Comparison of ENCODE assay signal across 9 cellular contexts in genomic region chrX:86133761-86134160, GRCh38. TPM values are rescaled to one million over a fixed set of nuclear protein-coding genes. Genes with fewer than 3 reads are reported as not detected.
DNase-seq lines count a peak whose midpoint lies in the region; ATAC-seq and TF ChIP-seq lines count a peak whose summit lies in the region.
"Had no signal": no experiment of that assay in that cellular context is flagged by ENCODE, and none has a peak within 500 bp of the region (broad histone marks: within the 10 kb centered on the region; RNA-seq: fewer than 3 reads in every experiment).

No MANE protein-coding gene starts in this region.

- no peak overlapping the region for H2BK5ac ChIP-seq in mesendoderm (ENCODE audit: low read length)

- no peak overlapping the region for H3K18ac ChIP-seq in mesendoderm (ENCODE audit: low read length)

- H3K4me2 ChIP-seq in mesendoderm (ENCODE audit: low read length), result no peak overlapping the region

- H3K9me3 ChIP-seq in ascending aorta, result no peaks in the 10 kb centered on the region
- H3K9me3 ChIP-seq: ovary had no signal

- H3K27me3 ChIP-seq in ascending aorta, result no peaks in the 10 kb centered on the region
- no peaks in the 10 kb centered on the region for H3K27me3 ChIP-seq in mesendoderm (ENCODE audit: insufficient read depth, low read length, poor library complexity)
- H3K27me3 ChIP-seq: ovary had no signal

- H4K5ac ChIP-seq in mesendoderm (ENCODE audit: low read length), result no peak overlapping the region

- no peaks in the 10 kb centered on the region for H3K79me1 ChIP-seq in mesendoderm (ENCODE audit: low read length)

- H4K8ac ChIP-seq in mesendoderm (ENCODE audit: low read depth, low read length), result no peak overlapping the region

- H3K4me1 ChIP-seq in ascending aorta (no peaks in the 10 kb centered on the region), mesendoderm (ENCODE audit: control insufficient read depth, low read depth, low read length) (no peaks in the 10 kb centered on the region)

- DNase-seq in EL (peak; percentile 2), ascending aorta (ENCODE audit: low spot score in 2 of 2) (no peak), mesendoderm (peak; percentile 7), lower leg skin (ENCODE audit: low spot score in 2 of 2) (no peak), globus pallidus (ENCODE audit: low spot score) (no peak), cortex of kidney (lab: John Stamatoyannopoulos, UW) (no peak)
- no peak for DNase-seq in activated CD4-positive, CD25-positive, alpha-beta regulatory T cell treated with anti-CD3 and anti-CD28 coated beads, Interleukin-2, amount 50 U/mL, for 72 hours
- DNase-seq: ovary had no signal

- no peak overlapping the region for H3K4me3 ChIP-seq in ascending aorta
- no peak overlapping the region for H3K4me3 ChIP-seq in mesendoderm (ENCODE audit: low read length)
- no peak overlapping the region for H3K4me3 ChIP-seq in lower leg skin (ENCODE audit: low read depth, poor library complexity, severe bottlenecking)
- H3K4me3 ChIP-seq: ovary had no signal

- no peaks in the 10 kb centered on the region for H3K36me3 ChIP-seq in ascending aorta
- no peaks in the 10 kb centered on the region for H3K36me3 ChIP-seq in mesendoderm (ENCODE audit: control insufficient read depth, insufficient read depth, low read length)
- H3K36me3 ChIP-seq: ovary had no signal

- intact Hi-C loops in ascending aorta (cut with DNase I), result no loop called here
- intact Hi-C loops in lower leg skin (cut with DNase I; ENCODE audit: low total_unique reads), result no loop called here

- H2BK120ac ChIP-seq in mesendoderm (ENCODE audit: low read depth, low read length), result no peak overlapping the region

- H2BK15ac ChIP-seq in mesendoderm (replicated peaks; ENCODE audit: low read depth), result no peak overlapping the region

- H3K9ac ChIP-seq in mesendoderm (ENCODE audit: low read length), result no peak overlapping the region

- H2AK5ac ChIP-seq in mesendoderm (ENCODE audit: low read length), result no peak overlapping the region

- H3K79me2 ChIP-seq in mesendoderm (ENCODE audit: control insufficient read depth, insufficient read depth, low read length), result no peaks in the 10 kb centered on the region

- no peak overlapping the region for H3K4ac ChIP-seq in mesendoderm (ENCODE audit: low read depth, low read length)

- no CpG with 5 or more reads among the region's 3 CpGs for WGBS in mesendoderm (ENCODE audit: extremely low coverage, insufficient coverage, low lambda C conversion rate)
- WGBS in lower leg skin, 2 donors, result 5 to 15% methylated on average over 3 of the region's 3 CpGs

- H3K27ac ChIP-seq in ascending aorta (no peak overlapping the region), mesendoderm (ENCODE audit: low read depth, low read length) (no peak overlapping the region)
- H3K27ac ChIP-seq: ovary had no signal

- no peak overlapping the region for H3K56ac ChIP-seq in mesendoderm (ENCODE audit: low read length)

- ATAC-seq in HG03159 (IDR thresholded peaks at IDR 0.05; ENCODE audit: unreplicated experiment), result peak; percentile 72

- TF ChIP-seq POLR2A in lower leg skin (IDR thresholded peaks at IDR 0.05), result no peak

- no peak overlapping the region for H3K23ac ChIP-seq in mesendoderm (ENCODE audit: low read length)

- TF ChIP-seq CTCF in ascending aorta (IDR thresholded peaks at IDR 0.05), result peak in 2 of 3 experiments; percentile 47 to 55
- no peak for TF ChIP-seq CTCF in lower leg skin (IDR thresholded peaks at IDR 0.05)

RNA-seq across cellular contexts. Expression of gene DACH2, which starts 14.5 kb away (rescaled TPM):
- total RNA-seq in ascending aorta, result not detected
- polyA plus RNA-seq in mesendoderm (2013, experiment 1 of 2), result 0.76 TPM
- polyA plus RNA-seq in mesendoderm (2013, experiment 2 of 2), result 0.66 TPM
- under 1 TPM in 1 of 4 donors, not detected in 3; 0.15 TPM for total RNA-seq in lower leg skin

Comparison
In these comparisons a context has a peak if more than half of its experiments do, and no peak if none do; other contexts are left out.
1. DNase-seq: peak in EL (single experiment) and mesendoderm (single experiment); none in ascending aorta (0 of 2), lower leg skin (0 of 2), activated CD4-positive, CD25-positive, alpha-beta regulatory T cell treated with anti-CD3 and anti-CD28 coated beads, Interleukin-2, amount 50 U/mL, for 72 hours (single experiment), globus pallidus (single experiment) and cortex of kidney (single experiment).
2. CTCF ChIP-seq: peak in ascending aorta (2 of 3); none in lower leg skin (0 of 3).